Comparison of ENCODE assay signal across 11 cellular contexts in genomic region chr2:236928353-236929153, GRCh38.
DNase-seq lines count a peak whose midpoint lies in the region; ATAC-seq and TF ChIP-seq lines count a peak whose summit lies in the region.
"Had no signal": no experiment of that assay in that cellular context is flagged by ENCODE, and none has a peak within 500 bp of the region (broad histone marks: within the 10 kb centered on the region; RNA-seq: fewer than 3 reads in every experiment).

No MANE protein-coding gene starts in this region.

- H3K27ac Mint-ChIP-seq in activated CD8-positive, alpha-beta memory T cell treated with anti-CD3 and anti-CD28 coated beads, Interleukin-2, amount 10 ng/mL, durations not matched to agents 7 days and 5 days, result peak overlapping the region; percentile 38
- H3K27ac Mint-ChIP-seq: naive B cell had no signal

- DNase-seq in activated CD8-positive, alpha-beta memory T cell treated with anti-CD3 and anti-CD28 coated beads, Interleukin-2, amount 10 ng/mL, durations not matched to agents 7 days and 5 days, result no peak
- no peak for DNase-seq in activated CD8-positive, alpha-beta memory T cell treated with anti-CD3 and anti-CD28 coated beads for 24 hours
- peak; percentile 6 for DNase-seq in adipocyte (ENCODE audit: low read depth)
- DNase-seq in left lung, result no peak
- DNase-seq in thyroid gland, result peak in 1 of 2 donors; percentile 17
- no peak for DNase-seq in stimulated activated CD4-positive, alpha-beta T cell treated with anti-CD3 and anti-CD28 coated beads, Interleukin-4, amount 100 ng/mL, for 24 hours
- no peak for DNase-seq in LoVo (ENCODE audit: low spot score)
- DNase-seq in GM13977 (ENCODE audit: low spot score), result no peak
- DNase-seq: C1 segment of cervical spinal cord, naive B cell, uterus had no signal

- 23 to 24% methylated on average over 8 of the region's 8 CpGs for WGBS in thyroid gland, 2 donors

- H3K27me3 Mint-ChIP-seq in activated CD8-positive, alpha-beta memory T cell treated with anti-CD3 and anti-CD28 coated beads, Interleukin-2, amount 10 ng/mL, durations not matched to agents 7 days and 5 days, result peaks cover 36% of the 10 kb centered on the region

- no peaks in the 10 kb centered on the region for H3K9me3 ChIP-seq in adipocyte (ENCODE audit: control insufficient read depth, low read length)
- H3K9me3 ChIP-seq in left lung, result no peaks in the 10 kb centered on the region
- H3K9me3 ChIP-seq in thyroid gland, result no peaks in the 10 kb centered on the region
- H3K9me3 ChIP-seq: uterus had no signal

- peak overlapping the region; percentile 65 for H3K4me3 Mint-ChIP-seq in activated CD8-positive, alpha-beta memory T cell treated with anti-CD3 and anti-CD28 coated beads, Interleukin-2, amount 10 ng/mL, durations not matched to agents 7 days and 5 days

- peaks cover 4% of the 10 kb centered on the region for H3K4me1 ChIP-seq in adipocyte (ENCODE audit: control insufficient read depth, insufficient read depth, low read length)
- no peaks in the 10 kb centered on the region for H3K4me1 ChIP-seq in left lung
- no peaks in the 10 kb centered on the region for H3K4me1 ChIP-seq in thyroid gland
- H3K4me1 ChIP-seq: uterus had no signal

- peaks cover 5% of the 10 kb centered on the region for H3K4me1 Mint-ChIP-seq in activated CD8-positive, alpha-beta memory T cell treated with anti-CD3 and anti-CD28 coated beads, Interleukin-2, amount 10 ng/mL, durations not matched to agents 7 days and 5 days

- TF ChIP-seq POLR2A in thyroid gland (IDR thresholded peaks at IDR 0.05), result no peak

- H3K27ac ChIP-seq in left lung (peak overlapping the region in 1 of 2 donors; percentile 59), thyroid gland (peak overlapping the region in 2 of 3 donors; percentile 24 to 47)
- H3K27ac ChIP-seq: uterus had no signal

- no peaks in the 10 kb centered on the region for H3K36me3 Mint-ChIP-seq in activated CD8-positive, alpha-beta memory T cell treated with anti-CD3 and anti-CD28 coated beads, Interleukin-2, amount 10 ng/mL, durations not matched to agents 7 days and 5 days
- H3K36me3 Mint-ChIP-seq: naive B cell had no signal

- CTCF ChIA-PET in activated CD8-positive, alpha-beta memory T cell treated with anti-CD3 and anti-CD28 coated beads, Interleukin-2, amount 10 ng/mL, durations not matched to agents 7 days and 5 days (lab: Charles Lee), result no interaction called here

- H3K9ac ChIP-seq in adipocyte (ENCODE audit: low read length), result peak overlapping the region; percentile 75

- H3K4me3 ChIP-seq in adipocyte (ENCODE audit: low read length) (peak overlapping the region; percentile 78), left lung (peak overlapping the region in 1 of 2 donors; percentile 23), thyroid gland (replicated peaks in 1 of 3) (peak overlapping the region in 2 of 3 donors; percentile 11 to 38)
- H3K4me3 ChIP-seq: uterus had no signal

- H3K36me3 ChIP-seq in adipocyte (ENCODE audit: control insufficient read depth, insufficient read depth, low read length, severe bottlenecking) (no peaks in the 10 kb centered on the region), left lung (no peaks in the 10 kb centered on the region), thyroid gland (no peaks in the 10 kb centered on the region)
- H3K36me3 ChIP-seq: uterus had no signal

- no peak for ATAC-seq in activated CD8-positive, alpha-beta memory T cell treated with anti-CD3 and anti-CD28 coated beads, Interleukin-2, amount 10 ng/mL, durations not matched to agents 7 days and 5 days
- ATAC-seq in left lung, result peak; percentile 75

- no peaks in the 10 kb centered on the region for H3K27me3 ChIP-seq in adipocyte (replicated peaks; ENCODE audit: control insufficient read depth, insufficient read depth, low read length)
- peaks cover 0 to 4% of the 10 kb centered on the region in 2 donors for H3K27me3 ChIP-seq in left lung
- no peaks in the 10 kb centered on the region for H3K27me3 ChIP-seq in thyroid gland
- H3K27me3 ChIP-seq: uterus had no signal

- in situ Hi-C loops in GM13977 (cut with MboI; ENCODE audit: low pct_unique_long_range_greater_than_20kb, low sequenced_read_pairs, unreplicated experiment), result no loop called here

- no peaks in the 10 kb centered on the region for H3K9me3 Mint-ChIP-seq in activated CD8-positive, alpha-beta memory T cell treated with anti-CD3 and anti-CD28 coated beads, Interleukin-2, amount 10 ng/mL, durations not matched to agents 7 days and 5 days (ENCODE audit: low read depth)

- TF ChIP-seq CTCF in left lung (IDR thresholded peaks at IDR 0.05) (no peak), thyroid gland (IDR thresholded peaks at IDR 0.05) (no peak), GM13977 (IDR thresholded peaks at IDR 0.05; ENCODE audit: extremely low read depth, insufficient read depth, missing control alignments) (no peak)

- intact Hi-C loops in left lung (cut with DNase I), result no loop called here
- intact Hi-C loops in thyroid gland (cut with DNase I), result no loop called here
